ENCODE assay signal across 16 cellular contexts in the genomic region with DNA sequence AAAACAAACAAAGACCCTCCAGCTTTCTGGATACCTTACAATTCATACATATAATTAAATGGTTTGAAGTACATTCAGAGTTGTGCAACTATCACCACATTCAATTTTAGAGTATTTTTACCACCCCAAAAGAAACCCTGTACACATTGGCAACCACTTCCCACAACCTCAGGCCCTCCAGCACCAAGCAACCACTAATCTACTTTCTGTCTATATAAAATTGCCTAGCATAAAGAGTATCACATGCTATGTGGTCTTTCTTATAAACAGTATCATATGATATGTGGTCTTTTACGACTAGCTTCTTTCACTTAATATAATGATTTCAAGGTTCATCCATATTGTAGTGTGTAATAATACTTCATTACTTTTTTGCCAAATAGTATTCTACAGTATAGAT. TPM values are rescaled to one million over a fixed set of nuclear protein-coding genes. Genes with fewer than 3 reads are reported as not detected.
A peak's percentile ranks its signal among the peaks of the same experiment; 100 is the strongest.
DNase-seq lines count a peak whose midpoint lies in the region; ATAC-seq and TF ChIP-seq lines count a peak whose summit lies in the region.
"Had no signal": no experiment of that assay in that cellular context is flagged by ENCODE, and none has a peak within 500 bp of the region (broad histone marks: within the 10 kb centered on the region; RNA-seq: fewer than 3 reads in every experiment).

No MANE protein-coding gene starts in this region.

- peaks cover 19% of the 10 kb centered on the region for H3K4me1 Mint-ChIP-seq in activated naive CD8-positive, alpha-beta T cell treated with anti-CD3 and anti-CD28 coated beads, Interleukin-2, amount 10 ng/mL, durations not matched to agents 7 days and 5 days
- H3K4me1 Mint-ChIP-seq in activated naive CD8-positive, alpha-beta T cell treated with anti-CD3 and anti-CD28 coated beads for 36 hours = peaks cover 38% of the 10 kb centered on the region
- H3K4me1 Mint-ChIP-seq in effector memory CD8-positive, alpha-beta T cell (ENCODE audit: low read depth in 2 of 2) = peaks cover 7 to 34% of the 10 kb centered on the region in 2 donors
- H3K4me1 Mint-ChIP-seq in stimulated activated effector memory CD8-positive, alpha-beta T cell treated with anti-CD3 and anti-CD28 coated beads, Interleukin-12 subunit alpha, Interleukin-12 subunit beta, amount 100 ng/mL, for 72 hours = peaks cover 18% of the 10 kb centered on the region
- H3K4me1 Mint-ChIP-seq: GM23338 had no signal

- no peaks in the 10 kb centered on the region for H3K9me3 Mint-ChIP-seq in activated naive CD8-positive, alpha-beta T cell treated with anti-CD3 and anti-CD28 coated beads, Interleukin-2, amount 10 ng/mL, durations not matched to agents 7 days and 5 days
- H3K9me3 Mint-ChIP-seq in activated naive CD8-positive, alpha-beta T cell treated with anti-CD3 and anti-CD28 coated beads for 36 hours = no peaks in the 10 kb centered on the region
- H3K9me3 Mint-ChIP-seq in effector memory CD8-positive, alpha-beta T cell = no peaks in the 10 kb centered on the region
- no peaks in the 10 kb centered on the region for H3K9me3 Mint-ChIP-seq in stimulated activated effector memory CD8-positive, alpha-beta T cell treated with anti-CD3 and anti-CD28 coated beads, Interleukin-12 subunit alpha, Interleukin-12 subunit beta, amount 100 ng/mL, for 72 hours
- H3K9me3 Mint-ChIP-seq: GM23338 had no signal

- TF ChIP-seq POLR2A in NB4 (IDR thresholded peaks at IDR 0.05; ENCODE audit: extremely low read depth, insufficient read length) = no peak

- no peak overlapping the region for H3K27ac Mint-ChIP-seq in activated naive CD8-positive, alpha-beta T cell treated with anti-CD3 and anti-CD28 coated beads, Interleukin-2, amount 10 ng/mL, durations not matched to agents 7 days and 5 days
- no peak overlapping the region for H3K27ac Mint-ChIP-seq in activated naive CD8-positive, alpha-beta T cell treated with anti-CD3 and anti-CD28 coated beads for 36 hours
- no peak overlapping the region for H3K27ac Mint-ChIP-seq in effector memory CD8-positive, alpha-beta T cell
- no peak overlapping the region for H3K27ac Mint-ChIP-seq in stimulated activated effector memory CD8-positive, alpha-beta T cell treated with anti-CD3 and anti-CD28 coated beads, Interleukin-12 subunit alpha, Interleukin-12 subunit beta, amount 100 ng/mL, for 72 hours
- H3K27ac Mint-ChIP-seq: GM23338 had no signal

- H3K4me3 ChIP-seq in NB4 (ENCODE audit: low read depth, low read length) = no peak overlapping the region
- H3K4me3 ChIP-seq: A549, GM23338 had no signal

- H3K27me3 Mint-ChIP-seq in activated naive CD8-positive, alpha-beta T cell treated with anti-CD3 and anti-CD28 coated beads, Interleukin-2, amount 10 ng/mL, durations not matched to agents 7 days and 5 days = no peaks in the 10 kb centered on the region
- H3K27me3 Mint-ChIP-seq in activated naive CD8-positive, alpha-beta T cell treated with anti-CD3 and anti-CD28 coated beads for 36 hours = no peaks in the 10 kb centered on the region
- no peaks in the 10 kb centered on the region for H3K27me3 Mint-ChIP-seq in effector memory CD8-positive, alpha-beta T cell

- ATAC-seq in activated naive CD8-positive, alpha-beta T cell treated with anti-CD3 and anti-CD28 coated beads, Interleukin-2, amount 10 ng/mL, durations not matched to agents 7 days and 5 days (ENCODE audit: low read depth) = peak; percentile 33
- peak; percentile 71 for ATAC-seq in effector memory CD8-positive, alpha-beta T cell (replicated peaks)
- peak; percentile 69 for ATAC-seq in stimulated activated effector memory CD8-positive, alpha-beta T cell treated with anti-CD3 and anti-CD28 coated beads, Interleukin-12 subunit alpha, Interleukin-12 subunit beta, amount 100 ng/mL, for 72 hours
- no peak for ATAC-seq in HG02678 (IDR thresholded peaks at IDR 0.05; ENCODE audit: unreplicated experiment)
- ATAC-seq: A549, GM23338 had no signal

- peaks cover 5% of the 10 kb centered on the region for H3K36me3 Mint-ChIP-seq in activated naive CD8-positive, alpha-beta T cell treated with anti-CD3 and anti-CD28 coated beads, Interleukin-2, amount 10 ng/mL, durations not matched to agents 7 days and 5 days
- H3K36me3 Mint-ChIP-seq in activated naive CD8-positive, alpha-beta T cell treated with anti-CD3 and anti-CD28 coated beads for 36 hours = peaks cover 11% of the 10 kb centered on the region
- H3K36me3 Mint-ChIP-seq in effector memory CD8-positive, alpha-beta T cell (ENCODE audit: insufficient read depth) = peaks cover 7% of the 10 kb centered on the region
- H3K36me3 Mint-ChIP-seq in stimulated activated effector memory CD8-positive, alpha-beta T cell treated with anti-CD3 and anti-CD28 coated beads, Interleukin-12 subunit alpha, Interleukin-12 subunit beta, amount 100 ng/mL, for 72 hours = peaks cover 25% of the 10 kb centered on the region

- no peak for DNase-seq in activated naive CD8-positive, alpha-beta T cell treated with anti-CD3 and anti-CD28 coated beads, Interleukin-2, amount 10 ng/mL, durations not matched to agents 7 days and 5 days
- DNase-seq in activated naive CD8-positive, alpha-beta T cell treated with anti-CD3 and anti-CD28 coated beads for 36 hours = no peak
- DNase-seq in NB4 (ENCODE audit: low read depth) = peak; percentile 23
- no peak for DNase-seq in effector memory CD8-positive, alpha-beta T cell
- no peak for DNase-seq in stimulated activated effector memory CD8-positive, alpha-beta T cell treated with anti-CD3 and anti-CD28 coated beads, Interleukin-12 subunit alpha, Interleukin-12 subunit beta, amount 100 ng/mL, for 72 hours (ENCODE audit: low spot score in 2 of 2)
- DNase-seq in medulla oblongata (ENCODE audit: extremely low spot score) = no peak
- DNase-seq in HUDEP-2 (lab: John Stamatoyannopoulos, UW; ENCODE audit: unreplicated experiment in 76 of 76) = no peak
- DNase-seq: COR-L47, DMS53, KG1, NCI-H1417 treated with DMSO at 0.1 percent for 48 hours, NCI-H2029 treated with DMSO at 0.1 percent for 48 hours, NCI-H510A had no signal

- H3K4me3 Mint-ChIP-seq in activated naive CD8-positive, alpha-beta T cell treated with anti-CD3 and anti-CD28 coated beads, Interleukin-2, amount 10 ng/mL, durations not matched to agents 7 days and 5 days = no peak overlapping the region
- H3K4me3 Mint-ChIP-seq in activated naive CD8-positive, alpha-beta T cell treated with anti-CD3 and anti-CD28 coated beads for 36 hours = no peak overlapping the region
- no peak overlapping the region for H3K4me3 Mint-ChIP-seq in effector memory CD8-positive, alpha-beta T cell
- H3K4me3 Mint-ChIP-seq in stimulated activated effector memory CD8-positive, alpha-beta T cell treated with anti-CD3 and anti-CD28 coated beads, Interleukin-12 subunit alpha, Interleukin-12 subunit beta, amount 100 ng/mL, for 72 hours = no peak overlapping the region
- H3K4me3 Mint-ChIP-seq: GM23338 had no signal

- POLR2A ChIA-PET in activated naive CD8-positive, alpha-beta T cell treated with anti-CD3 and anti-CD28 coated beads, Interleukin-2, amount 10 ng/mL, durations not matched to agents 7 days and 5 days (lab: Charles Lee) = interaction anchor here (1.4 kb wide), 1 partner anchor 19 kb away, joined by 5 read pairs; a partner anchor contains a TSS

- no peak for TF ChIP-seq CTCF in NB4 (IDR thresholded peaks at IDR 0.05; ENCODE audit: low read depth, low read length)

RNA-seq across cellular contexts. Expression of a gene that starts 7.3 kb away (rescaled TPM):
- total RNA-seq in activated naive CD8-positive, alpha-beta T cell treated with anti-CD3 and anti-CD28 coated beads, Interleukin-2, amount 10 ng/mL, durations not matched to agents 7 days and 5 days = 10 to 100 TPM; 10.8 to 11.0 TPM
- 10 to 100 TPM; 15.4 to 15.6 TPM for total RNA-seq in activated naive CD8-positive, alpha-beta T cell treated with anti-CD3 and anti-CD28 coated beads for 36 hours

RNA-seq across cellular contexts. Expression of a gene that starts 18.6 kb away (rescaled TPM):
- 10 to 100 TPM; 37.6 to 42.2 TPM for total RNA-seq in activated naive CD8-positive, alpha-beta T cell treated with anti-CD3 and anti-CD28 coated beads, Interleukin-2, amount 10 ng/mL, durations not matched to agents 7 days and 5 days
- 10 to 100 TPM; 23.0 to 25.9 TPM for total RNA-seq in activated naive CD8-positive, alpha-beta T cell treated with anti-CD3 and anti-CD28 coated beads for 36 hours
